ENCODE assay signal across 1 cellular context in the genomic region with DNA sequence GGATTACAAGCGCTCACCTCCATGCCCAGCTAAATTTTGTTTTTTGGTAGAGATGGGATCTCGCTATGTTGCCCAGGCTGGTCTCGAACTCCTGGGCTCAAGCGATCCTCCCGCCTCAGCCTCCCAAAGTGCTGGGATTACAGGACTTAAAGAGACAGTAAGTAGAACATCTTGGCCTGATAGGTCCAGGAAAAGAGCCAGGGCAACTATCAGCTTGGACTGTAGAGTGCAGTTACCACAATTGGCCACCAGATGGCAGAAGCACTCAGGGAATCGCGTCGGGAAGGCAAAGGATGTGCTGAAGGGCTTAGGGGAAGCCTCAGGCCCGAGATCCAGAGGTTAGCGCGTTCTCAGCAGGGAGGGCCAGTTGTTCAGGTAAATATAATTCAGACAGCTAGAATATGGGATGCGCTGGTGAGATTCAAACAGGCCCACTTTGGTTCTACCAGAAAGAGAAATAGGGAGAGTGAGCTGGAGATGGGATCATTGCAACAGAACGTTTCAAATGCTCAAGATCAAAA.
TF ChIP-seq lines count a peak whose summit lies in the region.

No MANE protein-coding gene starts in this region.

TF ChIP-seq in HepG2, 621 proteins besides CTCF, POLR2A, EP300 and RAD21 (continued from another document and continues in another):
- TF ChIP-seq DRAP1 (CRISPR knock-in tag; IDR thresholded peaks at IDR 0.05) (peak; percentile 19; the same call in 1 of the 2 replicates), ZFYVE20 (CRISPR knock-in tag; IDR thresholded peaks at IDR 0.05; ENCODE audit: borderline replicate concordance, low read depth) (no peak), HDAC2 (CRISPR knock-in tag; IDR thresholded peaks at IDR 0.05) (peak; percentile 45; the same call in 1 of the 2 replicates), ZNF614 (CRISPR knock-in tag; IDR thresholded peaks at IDR 0.05; ENCODE audit: borderline replicate concordance) (0 out of 2 replicates have a peak, but pooled peaks have one; percentile 71), ZFP90 (CRISPR knock-in tag; IDR thresholded peaks at IDR 0.05; ENCODE audit: borderline replicate concordance) (no peak), KDM4B (CRISPR knock-in tag; IDR thresholded peaks at IDR 0.05) (0 out of 2 replicates have a peak, but pooled peaks have one; percentile 49), ZNF121 (CRISPR knock-in tag; IDR thresholded peaks at IDR 0.05) (no peak), ZNF710 (CRISPR knock-in tag; IDR thresholded peaks at IDR 0.05; ENCODE audit: borderline replicate concordance) (no peak), KDM2A (CRISPR knock-in tag; IDR thresholded peaks at IDR 0.05; ENCODE audit: borderline replicate concordance, low read depth) (peak; percentile 64; the same call in 1 of the 2 replicates), ZNF597 (CRISPR knock-in tag; IDR thresholded peaks at IDR 0.05) (no peak), SMAD3 (CRISPR knock-in tag; IDR thresholded peaks at IDR 0.05) (peak; percentile 52; the same call in 1 of the 2 replicates), RFX3 (CRISPR knock-in tag; IDR thresholded peaks at IDR 0.05) (no peak), ZNF709 (CRISPR knock-in tag; IDR thresholded peaks at IDR 0.05) (0 out of 2 replicates have a peak, but pooled peaks have one; percentile 16), ZNF598 (CRISPR knock-in tag; IDR thresholded peaks at IDR 0.05; ENCODE audit: borderline replicate concordance) (peak; percentile 68; the same call in 1 of the 2 replicates), ZBTB38 (CRISPR knock-in tag; IDR thresholded peaks at IDR 0.05) (peak; percentile 51; the same call in 1 of the 2 replicates), ZNF343 (CRISPR knock-in tag; IDR thresholded peaks at IDR 0.05) (peak; percentile 100), BHLHE40 (IDR thresholded peaks at IDR 0.05; ENCODE audit: low read length) (no peak), ZMYM4 (CRISPR knock-in tag; IDR thresholded peaks at IDR 0.05) (0 out of 2 replicates have a peak, but pooled peaks have one; percentile 35), ZNF772 (CRISPR knock-in tag; IDR thresholded peaks at IDR 0.05) (0 out of 2 replicates have a peak, but pooled peaks have one; percentile 14), EHMT2 (IDR thresholded peaks at IDR 0.05; ENCODE audit: borderline replicate concordance, low read depth, low read length) (no peak), LCORL (IDR thresholded peaks at IDR 0.05) (no peak), LCORL (CRISPR knock-in tag; IDR thresholded peaks at IDR 0.05) (0 out of 2 replicates have a peak, but pooled peaks have one; percentile 25), DBP (CRISPR knock-in tag; IDR thresholded peaks at IDR 0.05; ENCODE audit: not compliant biosample characterization) (no peak), ZSCAN20 (CRISPR knock-in tag; IDR thresholded peaks at IDR 0.05; ENCODE audit: borderline replicate concordance) (no peak), ZNF367 (CRISPR knock-in tag; IDR thresholded peaks at IDR 0.05; ENCODE audit: borderline replicate concordance) (no peak), ZNF12 (CRISPR knock-in tag; IDR thresholded peaks at IDR 0.05) (no peak), PRMT3 (CRISPR knock-in tag; IDR thresholded peaks at IDR 0.05; ENCODE audit: borderline replicate concordance, low read depth) (no peak; the same call in 1 of the 2 replicates), ZNF317 (CRISPR knock-in tag; IDR thresholded peaks at IDR 0.05) (0 out of 2 replicates have a peak, but pooled peaks have one; percentile 22), HMGXB4 (CRISPR knock-in tag; IDR thresholded peaks at IDR 0.05; ENCODE audit: borderline replicate concordance in 1 of 2, low read depth in 1 of 2) (peak; percentile 43 to 81; a peak in 3 of 4 replicates), ZNF335 (CRISPR knock-in tag; IDR thresholded peaks at IDR 0.05) (peak; percentile 66; the same call in 1 of the 2 replicates), ZNF224 (CRISPR knock-in tag; IDR thresholded peaks at IDR 0.05) (no peak), KLF6 (CRISPR knock-in tag; IDR thresholded peaks at IDR 0.05) (no peak), ZNF441 (CRISPR knock-in tag; IDR thresholded peaks at IDR 0.05; ENCODE audit: borderline replicate concordance) (no peak), SP2 (CRISPR knock-in tag; IDR thresholded peaks at IDR 0.05) (no peak), ETV5 (CRISPR knock-in tag; IDR thresholded peaks at IDR 0.05; ENCODE audit: borderline replicate concordance) (no peak), HOXA5 (CRISPR knock-in tag; IDR thresholded peaks at IDR 0.05) (0 out of 2 replicates have a peak, but pooled peaks have one; percentile 28)
- TF ChIP-seq, protein P1, sequence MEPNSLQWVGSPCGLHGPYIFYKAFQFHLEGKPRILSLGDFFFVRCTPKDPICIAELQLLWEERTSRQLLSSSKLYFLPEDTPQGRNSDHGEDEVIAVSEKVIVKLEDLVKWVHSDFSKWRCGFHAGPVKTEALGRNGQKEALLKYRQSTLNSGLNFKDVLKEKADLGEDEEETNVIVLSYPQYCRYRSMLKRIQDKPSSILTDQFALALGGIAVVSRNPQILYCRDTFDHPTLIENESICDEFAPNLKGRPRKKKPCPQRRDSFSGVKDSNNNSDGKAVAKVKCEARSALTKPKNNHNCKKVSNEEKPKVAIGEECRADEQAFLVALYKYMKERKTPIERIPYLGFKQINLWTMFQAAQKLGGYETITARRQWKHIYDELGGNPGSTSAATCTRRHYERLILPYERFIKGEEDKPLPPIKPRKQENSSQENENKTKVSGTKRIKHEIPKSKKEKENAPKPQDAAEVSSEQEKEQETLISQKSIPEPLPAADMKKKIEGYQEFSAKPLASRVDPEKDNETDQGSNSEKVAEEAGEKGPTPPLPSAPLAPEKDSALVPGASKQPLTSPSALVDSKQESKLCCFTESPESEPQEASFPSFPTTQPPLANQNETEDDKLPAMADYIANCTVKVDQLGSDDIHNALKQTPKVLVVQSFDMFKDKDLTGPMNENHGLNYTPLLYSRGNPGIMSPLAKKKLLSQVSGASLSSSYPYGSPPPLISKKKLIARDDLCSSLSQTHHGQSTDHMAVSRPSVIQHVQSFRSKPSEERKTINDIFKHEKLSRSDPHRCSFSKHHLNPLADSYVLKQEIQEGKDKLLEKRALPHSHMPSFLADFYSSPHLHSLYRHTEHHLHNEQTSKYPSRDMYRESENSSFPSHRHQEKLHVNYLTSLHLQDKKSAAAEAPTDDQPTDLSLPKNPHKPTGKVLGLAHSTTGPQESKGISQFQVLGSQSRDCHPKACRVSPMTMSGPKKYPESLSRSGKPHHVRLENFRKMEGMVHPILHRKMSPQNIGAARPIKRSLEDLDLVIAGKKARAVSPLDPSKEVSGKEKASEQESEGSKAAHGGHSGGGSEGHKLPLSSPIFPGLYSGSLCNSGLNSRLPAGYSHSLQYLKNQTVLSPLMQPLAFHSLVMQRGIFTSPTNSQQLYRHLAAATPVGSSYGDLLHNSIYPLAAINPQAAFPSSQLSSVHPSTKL (CRISPR knock-in tag; IDR thresholded peaks at IDR 0.05): peak; percentile 41; the same call in 1 of the 2 replicates
- TF ChIP-seq, protein P2, sequence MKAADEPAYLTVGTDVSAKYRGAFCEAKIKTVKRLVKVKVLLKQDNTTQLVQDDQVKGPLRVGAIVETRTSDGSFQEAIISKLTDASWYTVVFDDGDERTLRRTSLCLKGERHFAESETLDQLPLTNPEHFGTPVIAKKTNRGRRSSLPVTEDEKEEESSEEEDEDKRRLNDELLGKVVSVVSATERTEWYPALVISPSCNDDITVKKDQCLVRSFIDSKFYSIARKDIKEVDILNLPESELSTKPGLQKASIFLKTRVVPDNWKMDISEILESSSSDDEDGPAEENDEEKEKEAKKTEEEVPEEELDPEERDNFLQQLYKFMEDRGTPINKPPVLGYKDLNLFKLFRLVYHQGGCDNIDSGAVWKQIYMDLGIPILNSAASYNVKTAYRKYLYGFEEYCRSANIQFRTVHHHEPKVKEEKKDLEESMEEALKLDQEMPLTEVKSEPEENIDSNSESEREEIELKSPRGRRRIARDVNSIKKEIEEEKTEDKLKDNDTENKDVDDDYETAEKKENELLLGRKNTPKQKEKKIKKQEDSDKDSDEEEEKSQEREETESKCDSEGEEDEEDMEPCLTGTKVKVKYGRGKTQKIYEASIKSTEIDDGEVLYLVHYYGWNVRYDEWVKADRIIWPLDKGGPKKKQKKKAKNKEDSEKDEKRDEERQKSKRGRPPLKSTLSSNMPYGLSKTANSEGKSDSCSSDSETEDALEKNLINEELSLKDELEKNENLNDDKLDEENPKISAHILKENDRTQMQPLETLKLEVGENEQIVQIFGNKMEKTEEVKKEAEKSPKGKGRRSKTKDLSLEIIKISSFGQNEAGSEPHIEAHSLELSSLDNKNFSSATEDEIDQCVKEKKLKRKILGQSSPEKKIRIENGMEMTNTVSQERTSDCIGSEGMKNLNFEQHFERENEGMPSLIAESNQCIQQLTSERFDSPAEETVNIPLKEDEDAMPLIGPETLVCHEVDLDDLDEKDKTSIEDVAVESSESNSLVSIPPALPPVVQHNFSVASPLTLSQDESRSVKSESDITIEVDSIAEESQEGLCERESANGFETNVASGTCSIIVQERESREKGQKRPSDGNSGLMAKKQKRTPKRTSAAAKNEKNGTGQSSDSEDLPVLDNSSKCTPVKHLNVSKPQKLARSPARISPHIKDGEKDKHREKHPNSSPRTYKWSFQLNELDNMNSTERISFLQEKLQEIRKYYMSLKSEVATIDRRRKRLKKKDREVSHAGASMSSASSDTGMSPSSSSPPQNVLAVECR (CRISPR knock-in tag; IDR thresholded peaks at IDR 0.05; ENCODE audit: borderline replicate concordance): peak; percentile 22; the same call in 1 of the 2 replicates
- TF ChIP-seq, protein P3, sequence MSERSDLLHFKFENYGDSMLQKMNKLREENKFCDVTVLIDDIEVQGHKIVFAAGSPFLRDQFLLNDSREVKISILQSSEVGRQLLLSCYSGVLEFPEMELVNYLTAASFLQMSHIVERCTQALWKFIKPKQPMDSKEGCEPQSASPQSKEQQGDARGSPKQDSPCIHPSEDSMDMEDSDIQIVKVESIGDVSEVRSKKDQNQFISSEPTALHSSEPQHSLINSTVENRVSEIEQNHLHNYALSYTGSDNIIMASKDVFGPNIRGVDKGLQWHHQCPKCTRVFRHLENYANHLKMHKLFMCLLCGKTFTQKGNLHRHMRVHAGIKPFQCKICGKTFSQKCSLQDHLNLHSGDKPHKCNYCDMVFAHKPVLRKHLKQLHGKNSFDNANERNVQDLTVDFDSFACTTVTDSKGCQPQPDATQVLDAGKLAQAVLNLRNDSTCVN (CRISPR knock-in tag; IDR thresholded peaks at IDR 0.05; ENCODE audit: borderline replicate concordance): 0 out of 2 replicates have a peak, but pooled peaks have one; percentile 36
- TF ChIP-seq, protein P4, sequence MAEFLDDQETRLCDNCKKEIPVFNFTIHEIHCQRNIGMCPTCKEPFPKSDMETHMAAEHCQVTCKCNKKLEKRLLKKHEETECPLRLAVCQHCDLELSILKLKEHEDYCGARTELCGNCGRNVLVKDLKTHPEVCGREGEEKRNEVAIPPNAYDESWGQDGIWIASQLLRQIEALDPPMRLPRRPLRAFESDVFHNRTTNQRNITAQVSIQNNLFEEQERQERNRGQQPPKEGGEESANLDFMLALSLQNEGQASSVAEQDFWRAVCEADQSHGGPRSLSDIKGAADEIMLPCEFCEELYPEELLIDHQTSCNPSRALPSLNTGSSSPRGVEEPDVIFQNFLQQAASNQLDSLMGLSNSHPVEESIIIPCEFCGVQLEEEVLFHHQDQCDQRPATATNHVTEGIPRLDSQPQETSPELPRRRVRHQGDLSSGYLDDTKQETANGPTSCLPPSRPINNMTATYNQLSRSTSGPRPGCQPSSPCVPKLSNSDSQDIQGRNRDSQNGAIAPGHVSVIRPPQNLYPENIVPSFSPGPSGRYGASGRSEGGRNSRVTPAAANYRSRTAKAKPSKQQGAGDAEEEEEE (CRISPR knock-in tag; IDR thresholded peaks at IDR 0.05; ENCODE audit: borderline replicate concordance): no peak
